15 cellular contexts compared by ENCODE assay signal in the genomic region with DNA sequence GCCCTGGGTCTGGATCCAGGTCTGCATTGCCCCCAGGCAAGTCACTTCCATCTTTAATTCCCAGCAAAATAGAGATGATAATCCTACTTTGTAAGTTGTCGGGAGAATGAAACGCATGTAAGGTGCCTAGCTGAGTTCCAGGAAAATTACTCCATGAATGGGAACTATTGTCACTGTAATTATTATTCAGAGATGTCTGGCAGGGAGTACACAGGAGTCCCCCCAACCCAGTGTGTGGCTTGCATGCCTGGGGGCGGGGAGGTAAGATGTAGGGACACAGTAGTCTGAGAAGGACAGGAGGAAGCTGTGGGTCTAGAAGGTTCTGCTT.
"Had no signal": no experiment of that assay in that cellular context is flagged by ENCODE, and none has a peak within 500 bp of the region (broad histone marks: within the 10 kb centered on the region; RNA-seq: fewer than 3 reads in every experiment).

No MANE protein-coding gene starts in this region.

- ATAC-seq: activated CD8-positive, alpha-beta T cell treated with anti-CD3 and anti-CD28 coated beads, Interleukin-2, amount 10 ng/mL, durations not matched to agents 7 days and 5 days; heart left ventricle; left lung had no signal

- DNase-seq: activated CD4-positive, alpha-beta T cell treated with anti-CD3 and anti-CD28 coated beads for 4 hours; activated CD8-positive, alpha-beta memory T cell treated with anti-CD3 and anti-CD28 coated beads, Interleukin-2, amount 50 U/mL, for 48 hours; activated CD8-positive, alpha-beta T cell treated with anti-CD3 and anti-CD28 coated beads, Interleukin-2, amount 10 ng/mL, durations not matched to agents 7 days and 5 days; activated naive CD4-positive, alpha-beta T cell; effector CD4-positive, alpha-beta T cell; foreskin melanocyte; heart left ventricle; islet precursor cell; left lung; mesendoderm; small intestine; stomach; T1000; tibial artery had no signal

- H3K4me3 Mint-ChIP-seq: activated CD8-positive, alpha-beta T cell treated with anti-CD3 and anti-CD28 coated beads, Interleukin-2, amount 10 ng/mL, durations not matched to agents 7 days and 5 days had no signal

- H3K9me3 ChIP-seq: heart left ventricle, left lung, right atrium auricular region, stomach, tibial artery had no signal

- H3K27ac Mint-ChIP-seq: activated CD8-positive, alpha-beta T cell treated with anti-CD3 and anti-CD28 coated beads, Interleukin-2, amount 10 ng/mL, durations not matched to agents 7 days and 5 days had no signal
